ENCODE assay signal across 1 cellular context in the genomic region with DNA sequence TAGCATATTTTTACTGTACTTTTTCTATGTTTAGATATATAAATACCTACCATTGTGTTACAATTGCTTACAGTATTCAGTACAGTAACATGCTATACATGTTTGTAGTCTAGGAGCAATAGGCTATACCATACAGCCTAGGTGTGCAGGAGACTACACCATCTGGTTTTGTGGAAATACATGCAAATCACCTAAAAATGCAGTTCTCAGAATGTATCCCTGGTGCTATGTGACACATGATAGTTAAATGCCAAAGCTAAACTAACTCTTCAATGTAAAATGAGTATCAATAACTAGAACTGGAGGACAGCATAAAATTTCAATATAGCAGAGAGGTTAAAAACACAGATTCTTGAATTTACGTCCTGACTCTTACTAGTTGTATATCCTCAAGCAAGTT.
TF ChIP-seq lines count a peak whose summit lies in the region.

No MANE protein-coding gene starts in this region.

TF ChIP-seq in H1, 55 proteins besides CTCF, POLR2A, EP300 and RAD21:
- TF ChIP-seq KDM5A (IDR thresholded peaks at IDR 0.05; ENCODE audit: low read length) (no peak), CBX8 (IDR thresholded peaks at IDR 0.05; ENCODE audit: borderline replicate concordance, low read depth, low read length) (no peak), ZNF274 (IDR thresholded peaks at IDR 0.05; ENCODE audit: borderline replicate concordance, extremely low read depth, low read length) (no peak), SIX5 (IDR thresholded peaks at IDR 0.05; ENCODE audit: low read depth, low read length) (no peak), YY1 (IDR thresholded peaks at IDR 0.05; ENCODE audit: low read depth, low read length) (no peak), EZH2 (IDR thresholded peaks at IDR 0.05; ENCODE audit: low read depth, low read length, severe bottlenecking) (no peak), SIRT6 (IDR thresholded peaks at IDR 0.05; ENCODE audit: low read length) (no peak), ASH2L (IDR thresholded peaks at IDR 0.05; ENCODE audit: low read length) (no peak), CEBPB (IDR thresholded peaks at IDR 0.05; ENCODE audit: low read depth, low read length) (no peak), BACH1 (IDR thresholded peaks at IDR 0.05; ENCODE audit: low read length) (no peak), SRF (IDR thresholded peaks at IDR 0.05; ENCODE audit: low read depth, low read length) (no peak), TAF7 (optimal IDR thresholded peaks at IDR 0.05; ENCODE audit: borderline replicate concordance, low read depth, low read length) (no peak), KDM1A (IDR thresholded peaks at IDR 0.05; ENCODE audit: borderline replicate concordance, low read length) (no peak), SP2 (IDR thresholded peaks at IDR 0.05; ENCODE audit: low read length) (no peak), SP1 (IDR thresholded peaks at IDR 0.05; ENCODE audit: low read depth, low read length) (no peak), CHD2 (IDR thresholded peaks at IDR 0.05; ENCODE audit: low read length) (no peak)
- TF ChIP-seq, protein P1, sequence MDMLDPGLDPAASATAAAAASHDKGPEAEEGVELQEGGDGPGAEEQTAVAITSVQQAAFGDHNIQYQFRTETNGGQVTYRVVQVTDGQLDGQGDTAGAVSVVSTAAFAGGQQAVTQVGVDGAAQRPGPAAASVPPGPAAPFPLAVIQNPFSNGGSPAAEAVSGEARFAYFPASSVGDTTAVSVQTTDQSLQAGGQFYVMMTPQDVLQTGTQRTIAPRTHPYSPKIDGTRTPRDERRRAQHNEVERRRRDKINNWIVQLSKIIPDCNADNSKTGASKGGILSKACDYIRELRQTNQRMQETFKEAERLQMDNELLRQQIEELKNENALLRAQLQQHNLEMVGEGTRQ (IDR thresholded peaks at IDR 0.05; ENCODE audit: low read length), result no peak
